Comparison of ENCODE assay signal across 8 cellular contexts in the genomic region with DNA sequence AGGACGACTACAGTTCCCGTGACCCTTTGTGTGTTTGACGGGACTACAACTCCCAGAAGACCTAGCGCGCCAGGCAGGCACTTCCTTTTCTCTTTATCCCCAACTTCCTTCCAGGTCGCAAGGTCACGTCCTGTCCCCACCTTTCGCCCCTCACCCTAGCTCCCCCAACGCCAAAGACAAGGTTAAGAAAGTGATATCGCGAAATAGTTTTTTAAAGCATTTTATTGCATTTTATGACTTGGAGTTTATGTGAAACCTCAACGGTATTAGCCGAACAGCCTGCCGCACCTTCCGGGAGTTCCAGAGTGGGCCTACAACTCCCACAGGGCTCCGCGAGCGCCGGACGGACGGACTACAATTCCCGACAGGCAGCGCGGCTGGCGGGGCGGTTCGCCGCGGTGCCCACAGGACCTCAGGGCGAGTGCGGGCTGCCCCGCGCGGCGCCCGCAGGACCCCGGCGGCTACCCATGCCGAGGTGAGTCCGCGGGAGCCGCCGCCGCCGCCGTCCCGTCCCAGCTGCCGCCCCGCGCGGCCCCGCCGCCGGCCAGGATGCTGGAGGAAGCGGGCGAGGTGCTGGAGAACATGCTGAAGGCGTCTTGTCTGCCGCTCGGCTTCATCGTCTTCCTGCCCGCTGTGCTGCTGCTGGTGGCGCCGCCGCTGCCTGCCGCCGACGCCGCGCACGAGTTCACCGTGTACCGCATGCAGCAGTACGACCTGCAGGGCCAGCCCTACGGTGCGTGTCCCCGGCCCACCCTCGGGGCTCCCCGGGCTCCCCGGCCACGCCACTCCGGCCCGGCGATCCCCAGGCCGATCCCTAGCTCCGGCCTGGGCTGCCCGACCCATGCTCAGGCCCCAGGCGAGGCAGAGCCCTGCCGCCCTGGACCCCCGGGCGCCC. TPM values are rescaled to one million over a fixed set of nuclear protein-coding genes. Genes with fewer than 3 reads are reported as not detected.
DNase-seq lines count a peak whose midpoint lies in the region; ATAC-seq and TF ChIP-seq lines count a peak whose summit lies in the region.

A gene with protein sequence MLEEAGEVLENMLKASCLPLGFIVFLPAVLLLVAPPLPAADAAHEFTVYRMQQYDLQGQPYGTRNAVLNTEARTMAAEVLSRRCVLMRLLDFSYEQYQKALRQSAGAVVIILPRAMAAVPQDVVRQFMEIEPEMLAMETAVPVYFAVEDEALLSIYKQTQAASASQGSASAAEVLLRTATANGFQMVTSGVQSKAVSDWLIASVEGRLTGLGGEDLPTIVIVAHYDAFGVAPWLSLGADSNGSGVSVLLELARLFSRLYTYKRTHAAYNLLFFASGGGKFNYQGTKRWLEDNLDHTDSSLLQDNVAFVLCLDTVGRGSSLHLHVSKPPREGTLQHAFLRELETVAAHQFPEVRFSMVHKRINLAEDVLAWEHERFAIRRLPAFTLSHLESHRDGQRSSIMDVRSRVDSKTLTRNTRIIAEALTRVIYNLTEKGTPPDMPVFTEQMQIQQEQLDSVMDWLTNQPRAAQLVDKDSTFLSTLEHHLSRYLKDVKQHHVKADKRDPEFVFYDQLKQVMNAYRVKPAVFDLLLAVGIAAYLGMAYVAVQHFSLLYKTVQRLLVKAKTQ (plus strand): TSS at position 449 of the 895 bp plus-strand sequence. CDS start 101 bp downstream, at position 550.

- no peaks in the 10 kb centered on the region for H3K27me3 ChIP-seq in mononuclear cell (ENCODE audit: insufficient read depth, low read length)

- peak; percentile 68 for ATAC-seq in GM21529 (IDR thresholded peaks at IDR 0.05; ENCODE audit: unreplicated experiment)

- TF ChIP-seq CTCF in epithelial cell of esophagus (IDR thresholded peaks at IDR 0.05; ENCODE audit: insufficient read depth, low read depth, low read length, missing control alignments): no peak

- H3K27me3 Mint-ChIP-seq in IgD-negative memory B cell: no peaks in the 10 kb centered on the region

- H3K4me3 Mint-ChIP-seq in IgD-negative memory B cell: peak within 1 kb of the TSS; percentile 88 to 97 (median 95)

- peaks cover 86% of the 10 kb centered on the region for H3K4me1 ChIP-seq in mononuclear cell (ENCODE audit: insufficient read depth, low read length)

- peaks cover 16 to 39% (median 22%) of the 10 kb centered on the region in 3 donors for H3K4me1 Mint-ChIP-seq in IgD-negative memory B cell

- no peaks in the 10 kb centered on the region for H3K9me3 Mint-ChIP-seq in IgD-negative memory B cell

- no peaks in the 10 kb centered on the region for H3K9me3 ChIP-seq in mononuclear cell (ENCODE audit: low read depth, low read length)

- H3K4me3 ChIP-seq in epithelial cell of esophagus (ENCODE audit: low read length) (peak within 1 kb of the TSS; percentile 85), mononuclear cell (ENCODE audit: low read length) (peak within 1 kb of the TSS; percentile 72)

- DNase-seq in D341Med (ENCODE audit: low spot score) (peak; percentile 96), OCI-M2 (lab: John Stamatoyannopoulos, UW; ENCODE audit: unreplicated experiment) (peak; percentile 52), activated T-cell treated with anti-CD3 and anti-CD28 coated beads for 4 hours (peak; percentile 89), epithelial cell of esophagus (ENCODE audit: low read depth) (peak; percentile 96)
- DNase-seq in stimulated activated CD8-positive, alpha-beta memory T cell treated with anti-CD3 and anti-CD28 coated beads, Interleukin-4, amount 100 ng/mL, for 1 hour (ENCODE audit: low read depth in 2 of 2, low spot score in 1 of 2): peak; percentile 77 to 86

- H3K27ac Mint-ChIP-seq in IgD-negative memory B cell: peak within 1 kb of the TSS; percentile 37 to 97 (median 89)

- no peaks in the 10 kb centered on the region for H3K36me3 Mint-ChIP-seq in IgD-negative memory B cell

RNA-seq across cellular contexts. Expression of the gene that starts here (rescaled TPM):
- polyA plus RNA-seq in IgD-negative memory B cell: 29.9 TPM
- 29.7 TPM for total RNA-seq in mononuclear cell

Comparison
In these comparisons a context has a peak if more than half of its experiments do, and no peak if none do; other contexts are left out.
1. Peak in every context shown above with its lines: DNase-seq, ATAC-seq and H3K4me3 ChIP-seq.